In the genomic region with DNA sequence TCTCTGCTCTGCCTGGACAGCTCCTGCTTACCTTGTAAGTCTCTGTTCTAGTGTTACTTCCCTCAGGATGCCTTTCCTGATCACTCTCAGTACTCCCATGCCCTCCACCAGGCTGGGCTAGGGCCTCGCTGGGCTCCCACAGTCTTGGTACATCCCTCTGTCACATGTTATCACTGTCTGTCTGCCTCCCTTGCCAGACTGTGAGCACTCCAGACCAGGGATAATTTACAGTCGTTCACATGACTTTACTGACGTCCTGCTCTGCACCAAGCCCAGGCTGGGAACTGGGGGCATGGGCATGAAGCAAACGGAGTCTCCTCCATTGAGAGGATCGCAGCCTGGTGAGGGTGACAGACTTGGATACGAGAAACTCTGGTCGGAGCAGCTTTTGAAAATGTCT, we compare ENCODE assay signal across 15 cellular contexts. TPM values are rescaled to one million over a fixed set of nuclear protein-coding genes. Genes with fewer than 3 reads are reported as not detected.
DNase-seq lines count a peak whose midpoint lies in the region; ATAC-seq and TF ChIP-seq lines count a peak whose summit lies in the region.
"Had no signal": no experiment of that assay in that cellular context is flagged by ENCODE, and none has a peak within 500 bp of the region (broad histone marks: within the 10 kb centered on the region; RNA-seq: fewer than 3 reads in every experiment).

No MANE protein-coding gene starts in this region.

- no peaks in the 10 kb centered on the region for H3K9me3 ChIP-seq in CD4-positive, alpha-beta T cell (ENCODE audit: control insufficient read depth, low read length)
- H3K9me3 ChIP-seq in naive thymus-derived CD4-positive, alpha-beta T cell (ENCODE audit: control insufficient read depth in 2 of 3, low read length in 3 of 3): no peaks in the 10 kb centered on the region
- H3K9me3 ChIP-seq: gastroesophageal sphincter, uterus had no signal

- H3K9me3 Mint-ChIP-seq in activated CD4-positive, alpha-beta T cell treated with anti-CD3 and anti-CD28 coated beads, Interleukin-2, amount 10 ng/mL, durations not matched to agents 24 days and 14 days: no peaks in the 10 kb centered on the region
- H3K9me3 Mint-ChIP-seq in CD4-positive, alpha-beta T cell: no peaks in the 10 kb centered on the region
- no peaks in the 10 kb centered on the region for H3K9me3 Mint-ChIP-seq in activated naive CD8-positive, alpha-beta T cell treated with anti-CD3 and anti-CD28 coated beads, Interleukin-2, amount 10 ng/mL, durations not matched to agents 7 days and 5 days
- H3K9me3 Mint-ChIP-seq in naive thymus-derived CD4-positive, alpha-beta T cell: no peaks in the 10 kb centered on the region

- ATAC-seq in CD4-positive, alpha-beta T cell (ENCODE audit: poor library complexity): no peak
- ATAC-seq in activated naive CD8-positive, alpha-beta T cell treated with anti-CD3 and anti-CD28 coated beads, Interleukin-2, amount 10 ng/mL, durations not matched to agents 7 days and 5 days (ENCODE audit: low read depth): no peak
- no peak for ATAC-seq in naive thymus-derived CD4-positive, alpha-beta T cell
- ATAC-seq: activated CD4-positive, CD25-positive, alpha-beta regulatory T cell treated with anti-CD3 and anti-CD28 coated beads, Interleukin-2, amount 50 U/mL, for 24 hours; gastroesophageal sphincter had no signal

- peaks cover 30% of the 10 kb centered on the region for H3K36me3 Mint-ChIP-seq in activated CD4-positive, alpha-beta T cell treated with anti-CD3 and anti-CD28 coated beads, Interleukin-2, amount 10 ng/mL, durations not matched to agents 24 days and 14 days (ENCODE audit: low read depth)
- peaks cover 26% of the 10 kb centered on the region for H3K36me3 Mint-ChIP-seq in CD4-positive, alpha-beta T cell (ENCODE audit: low read depth)
- peaks cover 28% of the 10 kb centered on the region for H3K36me3 Mint-ChIP-seq in activated naive CD8-positive, alpha-beta T cell treated with anti-CD3 and anti-CD28 coated beads, Interleukin-2, amount 10 ng/mL, durations not matched to agents 7 days and 5 days
- H3K36me3 Mint-ChIP-seq in naive thymus-derived CD4-positive, alpha-beta T cell: peaks cover 0 to 37% (median 7%) of the 10 kb centered on the region in 5 donors

- peaks cover 0 to 11% (median 0%) of the 10 kb centered on the region in 3 experiments for H3K36me3 ChIP-seq in naive thymus-derived CD4-positive, alpha-beta T cell (ENCODE audit: control insufficient read depth in 2 of 3, insufficient read depth in 3 of 3, low read length in 3 of 3)
- H3K36me3 ChIP-seq: uterus had no signal

- no peak for TF ChIP-seq POLR2A in erythroblast (IDR thresholded peaks at IDR 0.05; ENCODE audit: low read length)

- peaks cover 41% of the 10 kb centered on the region for H3K4me1 Mint-ChIP-seq in activated CD4-positive, alpha-beta T cell treated with anti-CD3 and anti-CD28 coated beads, Interleukin-2, amount 10 ng/mL, durations not matched to agents 24 days and 14 days
- peaks cover 50% of the 10 kb centered on the region for H3K4me1 Mint-ChIP-seq in CD4-positive, alpha-beta T cell (ENCODE audit: low read depth)
- H3K4me1 Mint-ChIP-seq in activated naive CD8-positive, alpha-beta T cell treated with anti-CD3 and anti-CD28 coated beads, Interleukin-2, amount 10 ng/mL, durations not matched to agents 7 days and 5 days: peaks cover 33% of the 10 kb centered on the region
- H3K4me1 Mint-ChIP-seq in naive thymus-derived CD4-positive, alpha-beta T cell: peaks cover 28 to 65% (median 54%) of the 10 kb centered on the region in 7 donors

- POLR2A ChIA-PET in CD4-positive, alpha-beta T cell (lab: Charles Lee): interaction anchor here (1.0 to 4.3 kb wide), 2 partner anchors 13 to 120 kb away, joined by 4 to 51 read pairs; partner anchors contain the start of genes KCTD21 and USP35
- POLR2A ChIA-PET in activated naive CD8-positive, alpha-beta T cell treated with anti-CD3 and anti-CD28 coated beads, Interleukin-2, amount 10 ng/mL, durations not matched to agents 7 days and 5 days (lab: Charles Lee): interaction anchor here (2.8 to 4.7 kb wide), 2 partner anchors 12 to 61 kb away, joined by 29 to 43 read pairs; partner anchors contain the start of genes ALG8, KCTD21 and USP35
- POLR2A ChIA-PET in naive thymus-derived CD4-positive, alpha-beta T cell (lab: Charles Lee): interaction anchor here (0.6 to 6.1 kb wide), 3 partner anchors 11 to 1138 kb away, joined by 3 to 78 read pairs (median 3); partner anchors contain the start of genes KCTD21 and USP35

- no peaks in the 10 kb centered on the region for H3K27me3 ChIP-seq in CD4-positive, alpha-beta T cell (ENCODE audit: control insufficient read depth, insufficient read depth, low read length)
- H3K27me3 ChIP-seq in naive thymus-derived CD4-positive, alpha-beta T cell (ENCODE audit: control insufficient read depth in 2 of 2, insufficient read depth in 2 of 2, low read length in 2 of 2): no peaks in the 10 kb centered on the region
- H3K27me3 ChIP-seq: gastroesophageal sphincter, uterus had no signal

- H3K27ac Mint-ChIP-seq in activated CD4-positive, alpha-beta T cell treated with anti-CD3 and anti-CD28 coated beads, Interleukin-2, amount 10 ng/mL, durations not matched to agents 24 days and 14 days: peak overlapping the region; percentile 84
- peak overlapping the region; percentile 98 for H3K27ac Mint-ChIP-seq in CD4-positive, alpha-beta T cell
- H3K27ac Mint-ChIP-seq in activated naive CD8-positive, alpha-beta T cell treated with anti-CD3 and anti-CD28 coated beads, Interleukin-2, amount 10 ng/mL, durations not matched to agents 7 days and 5 days: peak overlapping the region; percentile 46
- peak overlapping the region; percentile 93 to 100 (median 97) for H3K27ac Mint-ChIP-seq in naive thymus-derived CD4-positive, alpha-beta T cell

- no peaks in the 10 kb centered on the region for H3K27me3 Mint-ChIP-seq in activated CD4-positive, alpha-beta T cell treated with anti-CD3 and anti-CD28 coated beads, Interleukin-2, amount 10 ng/mL, durations not matched to agents 24 days and 14 days
- H3K27me3 Mint-ChIP-seq in CD4-positive, alpha-beta T cell: no peaks in the 10 kb centered on the region
- no peaks in the 10 kb centered on the region for H3K27me3 Mint-ChIP-seq in activated naive CD8-positive, alpha-beta T cell treated with anti-CD3 and anti-CD28 coated beads, Interleukin-2, amount 10 ng/mL, durations not matched to agents 7 days and 5 days
- no peaks in the 10 kb centered on the region for H3K27me3 Mint-ChIP-seq in naive thymus-derived CD4-positive, alpha-beta T cell

- peak overlapping the region; percentile 29 for H3K4me3 Mint-ChIP-seq in activated CD4-positive, alpha-beta T cell treated with anti-CD3 and anti-CD28 coated beads, Interleukin-2, amount 10 ng/mL, durations not matched to agents 24 days and 14 days
- peak overlapping the region; percentile 50 for H3K4me3 Mint-ChIP-seq in CD4-positive, alpha-beta T cell
- H3K4me3 Mint-ChIP-seq in activated naive CD8-positive, alpha-beta T cell treated with anti-CD3 and anti-CD28 coated beads, Interleukin-2, amount 10 ng/mL, durations not matched to agents 7 days and 5 days: no peak overlapping the region
- H3K4me3 Mint-ChIP-seq in naive thymus-derived CD4-positive, alpha-beta T cell: peak overlapping the region; percentile 35 to 91 (median 82)

- peaks cover 19 to 36% of the 10 kb centered on the region in 2 donors for H3K4me1 ChIP-seq in naive thymus-derived CD4-positive, alpha-beta T cell (ENCODE audit: control insufficient read depth in 2 of 2, insufficient read depth in 2 of 2, low read length in 2 of 2)
- H3K4me1 ChIP-seq: uterus had no signal

- DNase-seq in activated CD4-positive, alpha-beta T cell treated with anti-CD3 and anti-CD28 coated beads, Interleukin-2, amount 10 ng/mL, durations not matched to agents 24 days and 14 days: no peak
- no peak for DNase-seq in activated CD4-positive, alpha-beta T cell treated with anti-CD3 and anti-CD28 coated beads for 4 hours
- DNase-seq in CD4-positive, alpha-beta T cell: no peak
- DNase-seq in activated naive CD8-positive, alpha-beta T cell treated with anti-CD3 and anti-CD28 coated beads, Interleukin-2, amount 10 ng/mL, durations not matched to agents 7 days and 5 days: no peak
- DNase-seq in naive thymus-derived CD4-positive, alpha-beta T cell: no peak
- DNase-seq in cortex of kidney (lab: John Stamatoyannopoulos, UW): no peak
- DNase-seq in effector CD8-positive, alpha-beta T cell (lab: John Stamatoyannopoulos, UW): no peak
- DNase-seq in erythroblast (lab: John Stamatoyannopoulos, UW): no peak
- DNase-seq: NCI-H1105 treated with DMSO at 0.1 percent for 48 hours, SIG-M5, T-helper 9 cell, uterus had no signal

- H3K27ac ChIP-seq in CD4-positive, alpha-beta T cell (ENCODE audit: low read depth, low read length): peak overlapping the region; percentile 98
- peak overlapping the region; percentile 91 for H3K27ac ChIP-seq in naive thymus-derived CD4-positive, alpha-beta T cell (ENCODE audit: low read depth, low read length)
- H3K27ac ChIP-seq: gastroesophageal sphincter, KMS-11, uterus had no signal

- intact Hi-C loops in activated CD4-positive, alpha-beta T cell treated with anti-CD3 and anti-CD28 coated beads, Interleukin-2, amount 10 ng/mL, durations not matched to agents 24 days and 14 days (cut with micrococcal nuclease): no loop called here
- intact Hi-C loops in CD4-positive, alpha-beta T cell (cut with DNase I, micrococcal nuclease): no loop called here
- intact Hi-C loops in naive thymus-derived CD4-positive, alpha-beta T cell (cut with micrococcal nuclease): loop anchor here in 1 of 2 donors (5.0 kb wide), 1 partner anchor 371 kb away; the partner anchor contains the start of gene NARS2

- H3K4me3 ChIP-seq in naive thymus-derived CD4-positive, alpha-beta T cell (ENCODE audit: low read length): no peak overlapping the region
- H3K4me3 ChIP-seq: gastroesophageal sphincter, uterus had no signal

- TF ChIP-seq CTCF in CD4-positive, alpha-beta T cell (IDR thresholded peaks at IDR 0.05): no peak

- CTCF ChIA-PET in CD4-positive, alpha-beta T cell (lab: Charles Lee): interaction anchor here (1.3 to 1.8 kb wide), 3 partner anchors 11 to 62 kb away, joined by 3 to 5 read pairs (median 3); partner anchors contain the start of gene ALG8
- CTCF ChIA-PET in naive thymus-derived CD4-positive, alpha-beta T cell (lab: Charles Lee): interaction anchor here (2.1 kb wide), 1 partner anchor 12 kb away, joined by 9 read pairs; the partner anchor contains the start of genes KCTD21 and USP35

RNA-seq across cellular contexts. Expression of gene USP35, which starts 12.4 kb away (rescaled TPM):
- total RNA-seq in activated CD4-positive, alpha-beta T cell treated with anti-CD3 and anti-CD28 coated beads, Interleukin-2, amount 10 ng/mL, durations not matched to agents 24 days and 14 days: 10.4 and 13.1 TPM in 2 replicates
- total RNA-seq in CD4-positive, alpha-beta T cell: 10 to 100 TPM; 29.2 to 33.1 TPM
- 10 to 100 TPM; 13.4 to 13.5 TPM for total RNA-seq in activated naive CD8-positive, alpha-beta T cell treated with anti-CD3 and anti-CD28 coated beads, Interleukin-2, amount 10 ng/mL, durations not matched to agents 7 days and 5 days
- total RNA-seq in naive thymus-derived CD4-positive, alpha-beta T cell: 10 to 100 TPM; 11.3 to 19.2 (median 15.2) TPM
- polyA plus RNA-seq in naive thymus-derived CD4-positive, alpha-beta T cell: 1 to 10 TPM; 1.2 to 1.7 TPM

RNA-seq across cellular contexts. Expression of gene KCTD21, which starts 12.7 kb away (rescaled TPM):
- total RNA-seq in activated CD4-positive, alpha-beta T cell treated with anti-CD3 and anti-CD28 coated beads, Interleukin-2, amount 10 ng/mL, durations not matched to agents 24 days and 14 days: 11.7 and 12.0 TPM in 2 replicates
- total RNA-seq in CD4-positive, alpha-beta T cell: 1 to 10 TPM; 3.5 to 6.5 TPM
- 1 to 10 TPM; 7.1 to 8.6 TPM for total RNA-seq in activated naive CD8-positive, alpha-beta T cell treated with anti-CD3 and anti-CD28 coated beads, Interleukin-2, amount 10 ng/mL, durations not matched to agents 7 days and 5 days
- 10 to 100 TPM in 1 of 5 experiments, 1 to 10 TPM in 4; 3.5 to 12.2 (median 6.5) TPM for total RNA-seq in naive thymus-derived CD4-positive, alpha-beta T cell
- polyA plus RNA-seq in naive thymus-derived CD4-positive, alpha-beta T cell: 1 to 10 TPM; 1.2 to 3.3 TPM

Comparison
In these comparisons a context has a peak if more than half of its experiments do, and no peak if none do; other contexts are left out.
1. H3K27ac Mint-ChIP-seq: peak in every context shown above with its lines; median percentile 98 in CD4-positive, alpha-beta T cell; 97 in naive thymus-derived CD4-positive, alpha-beta T cell; 84 in activated CD4-positive, alpha-beta T cell treated with anti-CD3 and anti-CD28 coated beads, Interleukin-2, amount 10 ng/mL, durations not matched to agents 24 days and 14 days; 46 in activated naive CD8-positive, alpha-beta T cell treated with anti-CD3 and anti-CD28 coated beads, Interleukin-2, amount 10 ng/mL, durations not matched to agents 7 days and 5 days.